ENCODE assay signal across 15 cellular contexts in genomic region chr21:43619856-43620255, GRCh38. TPM values are rescaled to one million over a fixed set of nuclear protein-coding genes. Genes with fewer than 3 reads are reported as not detected.
DNase-seq lines count a peak whose midpoint lies in the region; TF ChIP-seq lines count a peak whose summit lies in the region.
"Had no signal": no experiment of that assay in that cellular context is flagged by ENCODE, and none has a peak within 500 bp of the region (broad histone marks: within the 10 kb centered on the region; RNA-seq: fewer than 3 reads in every experiment).

No MANE protein-coding gene starts in this region.

- no peak overlapping the region for H2AFZ ChIP-seq in mammary epithelial cell (ENCODE audit: low read depth, low read length)
- H2AFZ ChIP-seq: GM23248 had no signal

- H3K4me3 ChIP-seq in HFF-Myc (replicated peaks; ENCODE audit: low read depth, low read length), result no peak overlapping the region
- H3K4me3 ChIP-seq in mammary epithelial cell (replicated peaks in 1 of 3; ENCODE audit: insufficient read depth in 1 of 3, low read depth in 2 of 3, low read length in 3 of 3), result no peak overlapping the region
- no peak overlapping the region for H3K4me3 ChIP-seq in liver (ENCODE audit: low read depth in 1 of 3, low read length in 3 of 3)
- no peak overlapping the region for H3K4me3 ChIP-seq in WERI-Rb-1 (ENCODE audit: low read depth, low read length)
- no peak overlapping the region for H3K4me3 ChIP-seq in thyroid gland (replicated peaks in 1 of 3)
- H3K4me3 ChIP-seq: GM23248 had no signal

- H3K4me1 ChIP-seq in mammary epithelial cell (ENCODE audit: insufficient read depth, low read length) (peaks cover 16% of the 10 kb centered on the region), liver (ENCODE audit: control insufficient read depth in 4 of 4, insufficient read depth in 4 of 4, low read length in 3 of 4) (no peaks in the 10 kb centered on the region), thyroid gland (no peaks in the 10 kb centered on the region)

- DNase-seq in ACHN, result peak; percentile 29
- DNase-seq in HFF-Myc (ENCODE audit: extremely low read depth, low read depth), result no peak
- DNase-seq in mammary epithelial cell, result no peak
- DNase-seq in NCI-H748 treated with DMSO at 0.1 percent for 48 hours (lab: John Stamatoyannopoulos, UW), result no peak
- no peak for DNase-seq in activated CD4-positive, CD25-positive, alpha-beta regulatory T cell treated with anti-CD3 and anti-CD28 coated beads, Interleukin-2, amount 50 U/mL, for 72 hours
- no peak for DNase-seq in WERI-Rb-1
- DNase-seq in thyroid gland, result no peak
- DNase-seq: activated naive CD8-positive, alpha-beta T cell treated with anti-CD3 and anti-CD28 coated beads, Interleukin-2, amount 10 ng/mL, durations not matched to agents 7 days and 5 days; activated T-cell treated with anti-CD3 and anti-CD28 coated beads for 4 hours; cerebellar nuclear complex; GM23248; Karpas-422; NCI-H2081; posterior cingulate gyrus had no signal

- H3K79me2 ChIP-seq in mammary epithelial cell (ENCODE audit: insufficient read depth, low read length), result no peaks in the 10 kb centered on the region

- H3K36me3 ChIP-seq in mammary epithelial cell (ENCODE audit: insufficient read depth, low read length) (no peaks in the 10 kb centered on the region), liver (ENCODE audit: control insufficient read depth in 4 of 4, insufficient read depth in 3 of 4, low read depth in 1 of 4, low read length in 3 of 4) (no peaks in the 10 kb centered on the region), WERI-Rb-1 (peaks cover 3% of the 10 kb centered on the region; the same call in 1 of the 2 replicates), thyroid gland (no peaks in the 10 kb centered on the region)

- WGBS in mammary epithelial cell (ENCODE audit: low coverage, missing lambda C conversion rate), result 98% methylated on average over 4 of the region's 4 CpGs
- WGBS in liver, result 90% methylated on average over 4 of the region's 4 CpGs
- WGBS in thyroid gland, 2 donors, result 91 to 92% methylated on average over 4 of the region's 4 CpGs

- H3K9ac ChIP-seq in mammary epithelial cell (ENCODE audit: insufficient read depth, low read length) (no peak overlapping the region), liver (ENCODE audit: low read depth in 1 of 2, low read length in 2 of 2) (no peak overlapping the region)
- H3K9ac ChIP-seq: GM23248 had no signal

- H3K27me3 ChIP-seq in mammary epithelial cell (ENCODE audit: insufficient read depth, low read length) (no peaks in the 10 kb centered on the region), liver (ENCODE audit: control insufficient read depth in 4 of 4, insufficient read depth in 4 of 4, low read length in 3 of 4) (no peaks in the 10 kb centered on the region), WERI-Rb-1 (ENCODE audit: insufficient read depth, low read depth, severe bottlenecking) (no peaks in the 10 kb centered on the region), thyroid gland (no peaks in the 10 kb centered on the region)

- TF ChIP-seq CTCF in HFF-Myc (IDR thresholded peaks at IDR 0.05; ENCODE audit: low read depth, low read length, missing control alignments) (peak; percentile 6), mammary epithelial cell (conservative IDR thresholded peaks at IDR 0.05 in 1 of 2, IDR thresholded peaks at IDR 0.05 in 1 of 2; ENCODE audit: extremely low read depth in 1 of 2, insufficient read depth in 1 of 2, low read depth in 1 of 2, low read length in 2 of 2) (peak; percentile 18 to 27), liver (IDR thresholded peaks at IDR 0.05; ENCODE audit: low read depth, low read length, missing input control) (peak; percentile 21), WERI-Rb-1 (IDR thresholded peaks at IDR 0.05; ENCODE audit: low read depth, low read length) (no peak), thyroid gland (IDR thresholded peaks at IDR 0.05) (peak in 1 of 6 experiments; percentile 15)

- peaks cover 6% of the 10 kb centered on the region for H3K9me3 ChIP-seq in mammary epithelial cell (replicated peaks; ENCODE audit: insufficient read depth, low read length)
- H3K9me3 ChIP-seq in liver (ENCODE audit: control insufficient read depth in 4 of 4, low read length in 3 of 4), result peaks cover 0 to 7% (median 4%) of the 10 kb centered on the region in 4 donors
- H3K9me3 ChIP-seq in WERI-Rb-1 (ENCODE audit: severe bottlenecking), result peaks cover 7% of the 10 kb centered on the region
- H3K9me3 ChIP-seq in thyroid gland, result no peaks in the 10 kb centered on the region

- H3K27ac ChIP-seq in mammary epithelial cell (ENCODE audit: insufficient read depth, low read depth, low read length) (no peak overlapping the region), liver (ENCODE audit: low read depth in 1 of 2, low read length in 2 of 2) (no peak overlapping the region), WERI-Rb-1 (no peak overlapping the region), thyroid gland (no peak overlapping the region)
- H3K27ac ChIP-seq: GM23248 had no signal

- dilution Hi-C loops in mammary epithelial cell (cut with HindIII; ENCODE audit: low sequenced_read_pairs), result no loop called here

- H4K20me1 ChIP-seq in mammary epithelial cell (ENCODE audit: insufficient read depth, low read length), result no peaks in the 10 kb centered on the region

- no peak for TF ChIP-seq POLR2A in thyroid gland (IDR thresholded peaks at IDR 0.05)

- CTCF ChIA-PET in mammary epithelial cell (lab: Charles Lee; ENCODE audit: low non-redundant PET), result no interaction called here

- intact Hi-C loops in mammary epithelial cell (cut with micrococcal nuclease) (no loop called here), thyroid gland (cut with DNase I) (no loop called here)

- in situ Hi-C loops in ACHN (cut with HindIII; ENCODE audit: low pct_ligation_motif_present, low pct_unique_long_range_greater_than_20kb, low sequenced_read_pairs), result no loop called here
- in situ Hi-C loops in mammary epithelial cell (cut with MboI; ENCODE audit: low sequenced_read_pairs in 2 of 2), result no loop called here

- BruUV-seq in mammary epithelial cell (replicated peaks; lab: Mats Ljungman, UMichigan), result no TSS peak

- TF ChIP-seq RAD21 in liver (IDR thresholded peaks at IDR 0.05), result peak; percentile 27 to 47

- H3K4me2 ChIP-seq in mammary epithelial cell (ENCODE audit: insufficient read depth, low read depth, low read length), result no peak overlapping the region

TF ChIP-seq in liver, 16 proteins besides CTCF, POLR2A, EP300 and RAD21 (continues in another document):
- TF ChIP-seq ATF3 (IDR thresholded peaks at IDR 0.05), result no peak
- TF ChIP-seq RXRA (IDR thresholded peaks at IDR 0.05), result no peak
- no peak for TF ChIP-seq ZBTB33 (IDR thresholded peaks at IDR 0.05)
- no peak for TF ChIP-seq EGR1 (IDR thresholded peaks at IDR 0.05; ENCODE audit: low read depth in 2 of 2)
- TF ChIP-seq FOXA2 (IDR thresholded peaks at IDR 0.05), result no peak
- TF ChIP-seq REST (IDR thresholded peaks at IDR 0.05), result no peak
- no peak for TF ChIP-seq SP1 (IDR thresholded peaks at IDR 0.05)
- no peak for TF ChIP-seq FOXA1 (IDR thresholded peaks at IDR 0.05)

RNA-seq across cellular contexts. Expression of gene HSF2BP, which starts 39.4 kb away (rescaled TPM):
- 1 to 10 TPM; 4.0 to 4.2 TPM for total RNA-seq in mammary epithelial cell
- polyA plus RNA-seq in mammary epithelial cell, result 3.0 TPM
- 1.4 TPM for polyA minus RNA-seq in mammary epithelial cell
- total RNA-seq in liver, result under 1 TPM; 0.14 to 0.33 TPM
- polyA plus RNA-seq in liver, result under 1 TPM in 1 of 2 donors, not detected in 1; 0.16 TPM
- 1 to 10 TPM in 1 of 4 donors, under 1 TPM in 3; 0.33 to 1.2 (median 0.84) TPM for total RNA-seq in thyroid gland

RNA-seq across cellular contexts. Expression of gene RRP1B, which starts 39.5 kb away (rescaled TPM):
- 10 to 100 TPM; 26.7 to 36.6 TPM for total RNA-seq in mammary epithelial cell
- 21.4 TPM for polyA plus RNA-seq in mammary epithelial cell
- 41.7 TPM for polyA minus RNA-seq in mammary epithelial cell
- total RNA-seq in liver, result 10 to 100 TPM in 1 of 2 donors, 1 to 10 TPM in 1; 9.2 to 12.6 TPM
- polyA plus RNA-seq in liver, result 1 to 10 TPM; 7.3 to 7.6 TPM
- total RNA-seq in thyroid gland, result 10 to 100 TPM; 19.7 to 22.8 (median 20.5) TPM
